Comparison of ENCODE assay signal across 18 cellular contexts in genomic region chr4:82988323-82988832, GRCh38. TPM values are rescaled to one million over a fixed set of nuclear protein-coding genes. Genes with fewer than 3 reads are reported as not detected.
DNase-seq lines count a peak whose midpoint lies in the region; ATAC-seq, FAIRE-seq and TF ChIP-seq lines count a peak whose summit lies in the region.
"Had no signal": no experiment of that assay in that cellular context is flagged by ENCODE, and none has a peak within 500 bp of the region (broad histone marks: within the 10 kb centered on the region; RNA-seq: fewer than 3 reads in every experiment).

No MANE protein-coding gene starts in this region.

- ATAC-seq in CD4-positive, alpha-beta T cell (ENCODE audit: poor library complexity), result no peak
- ATAC-seq in K562 (no peak), mucosa of descending colon (no peak), HG03460 (IDR thresholded peaks at IDR 0.05; ENCODE audit: unreplicated experiment) (no peak)

- no peaks in the 10 kb centered on the region for H3K27me3 Mint-ChIP-seq in CD4-positive, alpha-beta T cell
- H3K27me3 Mint-ChIP-seq: CD4-positive, CD25-positive, alpha-beta regulatory T cell; central memory CD8-positive, alpha-beta T cell had no signal

- H3K9me3 ChIP-seq in CD4-positive, alpha-beta T cell (ENCODE audit: control insufficient read depth, low read length), result no peaks in the 10 kb centered on the region
- H3K9me3 ChIP-seq in K562 (replicated peaks; ENCODE audit: control insufficient read depth, insufficient read depth, low read depth, low read length) (no peaks in the 10 kb centered on the region), mucosa of descending colon (no peaks in the 10 kb centered on the region), WERI-Rb-1 (ENCODE audit: severe bottlenecking) (no peaks in the 10 kb centered on the region)
- H3K9me3 ChIP-seq: stomach, uterus had no signal

- BruUV-seq in K562 (replicated peaks; lab: Mats Ljungman, UMichigan), result no TSS peak

- H3K36me3 ChIP-seq in K562 (ENCODE audit: control insufficient read depth, insufficient read depth, low read length) (peaks cover 15% of the 10 kb centered on the region), mucosa of descending colon (ENCODE audit: low read depth) (no peaks in the 10 kb centered on the region), WERI-Rb-1 (peaks cover 16% of the 10 kb centered on the region)
- H3K36me3 ChIP-seq: uterus had no signal

- H3K27ac Mint-ChIP-seq in CD4-positive, alpha-beta T cell, result peak overlapping the region; percentile 27

- DNase-seq in CD4-positive, alpha-beta T cell, result no peak
- peak; percentile 12 for DNase-seq in HS-27A (ENCODE audit: low read depth)
- no peak for DNase-seq in K562 (ENCODE audit: extremely low read depth in 1 of 4, low spot score in 3 of 4)
- peak; percentile 71 for DNase-seq in myocyte (ENCODE audit: low read depth)
- DNase-seq in mucosa of descending colon, result no peak
- DNase-seq in DMS79 treated with DMSO at 0.1 percent for 48 hours (lab: John Stamatoyannopoulos, UW), result no peak
- DNase-seq in WERI-Rb-1, result no peak
- DNase-seq: activated CD8-positive, alpha-beta memory T cell treated with anti-CD3 and anti-CD28 coated beads, Interleukin-2, amount 50 U/mL, for 4 hours; activated naive CD4-positive, alpha-beta T cell treated with anti-CD3 and anti-CD28 coated beads, Interleukin-2, amount 50 U/mL, for 16 hours; CD4-positive, CD25-positive, alpha-beta regulatory T cell; NCI-H187; NCI-H524; stomach; uterus had no signal

- no peak for TF ChIP-seq POLR2A in K562 (conservative IDR thresholded peaks at IDR 0.05)

- 49% methylated on average over 2 of the region's 2 CpGs for WGBS in K562 (ENCODE audit: insufficient coverage, low coverage, missing lambda C conversion rate)

- H3K4me3 ChIP-seq in K562 (no peak overlapping the region), mucosa of descending colon (no peak overlapping the region), WERI-Rb-1 (ENCODE audit: low read depth, low read length) (no peak overlapping the region)
- H3K4me3 ChIP-seq: hepatocyte, stomach, uterus had no signal

- no peak overlapping the region for H3K4me3 Mint-ChIP-seq in CD4-positive, alpha-beta T cell

- H3K27ac ChIP-seq in CD4-positive, alpha-beta T cell (ENCODE audit: low read depth, low read length), result no peak overlapping the region
- H3K27ac ChIP-seq in K562 (ENCODE audit: extremely low read depth, low read depth, low read length) (no peak overlapping the region), WERI-Rb-1 (no peak overlapping the region)
- H3K27ac ChIP-seq: hepatocyte, stomach, uterus had no signal

- CTCF ChIA-PET in CD4-positive, alpha-beta T cell (lab: Charles Lee), result no interaction called here
- CTCF ChIA-PET in K562 (lab: Yijun Ruan, JAX; ENCODE audit: low intra/inter-chr PET ratio), result no interaction called here

- peaks cover 3 to 9% of the 10 kb centered on the region in 2 experiments; a peak in 2 of 5 replicates for H3K4me1 ChIP-seq in K562 (replicated peaks in 1 of 2; ENCODE audit: control insufficient read depth in 2 of 2, insufficient read depth in 2 of 2, low read length in 2 of 2)
- peaks cover 9% of the 10 kb centered on the region for H3K4me1 ChIP-seq in mucosa of descending colon (ENCODE audit: low read depth)
- H3K4me1 ChIP-seq: uterus had no signal

- H3K9me1 ChIP-seq in K562 (ENCODE audit: control insufficient read depth, insufficient read depth, low read length), result no peaks in the 10 kb centered on the region

- intact Hi-C loops in CD4-positive, alpha-beta T cell (cut with DNase I, micrococcal nuclease), result no loop called here
- intact Hi-C loops in K562 (cut with micrococcal nuclease) (no loop called here), mucosa of descending colon (cut with DNase I, micrococcal nuclease) (no loop called here)

- TF ChIP-seq EP300 in K562 (IDR thresholded peaks at IDR 0.05; ENCODE audit: low read length), result no peak

- H3K36me3 Mint-ChIP-seq in CD4-positive, alpha-beta T cell (ENCODE audit: low read depth), result peaks cover 29% of the 10 kb centered on the region

- POLR2A ChIA-PET in CD4-positive, alpha-beta T cell (lab: Charles Lee), result interaction anchor here (1.2 kb wide), 1 partner anchor 88 kb away, joined by 4 read pairs; the partner anchor contains the start of gene THAP9
- POLR2A ChIA-PET in K562 (lab: Yijun Ruan, JAX), result no interaction called here

- H4K20me1 ChIP-seq in K562 (replicated peaks; ENCODE audit: control insufficient read depth, insufficient read depth, low read length), result no peaks in the 10 kb centered on the region

- no peak overlapping the region for H3K4me2 ChIP-seq in K562 (ENCODE audit: insufficient read depth, low read length)
- H3K4me2 ChIP-seq: hepatocyte had no signal

- TF ChIP-seq CTCF in CD4-positive, alpha-beta T cell (IDR thresholded peaks at IDR 0.05), result no peak
- TF ChIP-seq CTCF in K562 (IDR thresholded peaks at IDR 0.05 in 2 of 3, conservative IDR thresholded peaks at IDR 0.05 in 1 of 3; ENCODE audit: insufficient read depth in 2 of 3, low read depth in 1 of 3, low read length in 3 of 3) (no peak), mucosa of descending colon (IDR thresholded peaks at IDR 0.05) (no peak), WERI-Rb-1 (IDR thresholded peaks at IDR 0.05; ENCODE audit: low read depth, low read length) (no peak)

- H3K4me1 Mint-ChIP-seq in CD4-positive, alpha-beta T cell (ENCODE audit: low read depth), result peaks cover 26% of the 10 kb centered on the region

- no peaks in the 10 kb centered on the region for H3K27me3 ChIP-seq in CD4-positive, alpha-beta T cell (ENCODE audit: control insufficient read depth, insufficient read depth, low read length)
- H3K27me3 ChIP-seq in K562 (ENCODE audit: control insufficient read depth in 2 of 2, insufficient read depth in 2 of 2, low read length in 2 of 2) (no peaks in the 10 kb centered on the region), WERI-Rb-1 (ENCODE audit: insufficient read depth, low read depth, severe bottlenecking) (no peaks in the 10 kb centered on the region)
- H3K27me3 ChIP-seq: hepatocyte, stomach, uterus had no signal

- in situ Hi-C loops in K562 (cut with MboI), result no loop called here

- H3K9me3 Mint-ChIP-seq in CD4-positive, alpha-beta T cell, result no peaks in the 10 kb centered on the region
- H3K9me3 Mint-ChIP-seq: CD4-positive, CD25-positive, alpha-beta regulatory T cell; central memory CD8-positive, alpha-beta T cell; T-helper 1 cell treated with Interleukin-12 subunit alpha and Interleukin-12 subunit beta and Interleukin-4 antibody, amounts not matched to agents 30 μg/mL and 1 μg/mL, for 36 hours had no signal

- H3K9ac ChIP-seq in K562 (ENCODE audit: insufficient read depth in 1 of 2, low read depth in 2 of 2, low read length in 2 of 2), result no peak overlapping the region

- no peak for FAIRE-seq in K562 (lab: Jason Lieb, UNC)

- H3K79me2 ChIP-seq in K562 (ENCODE audit: control insufficient read depth, insufficient read depth, low read length), result peaks cover 77% of the 10 kb centered on the region

- TF ChIP-seq RAD21 in K562 (CRISPR knock-in tag; conservative IDR thresholded peaks at IDR 0.05 in 1 of 2, IDR thresholded peaks at IDR 0.05 in 1 of 2), result no peak

- no peak overlapping the region for H2AFZ ChIP-seq in K562 (ENCODE audit: low read depth, low read length)
- H2AFZ ChIP-seq: hepatocyte had no signal

TF ChIP-seq in K562, 482 proteins besides CTCF, POLR2A, EP300 and RAD21 (continues in another document):
- TF ChIP-seq TCF7 (IDR thresholded peaks at IDR 0.05; ENCODE audit: borderline replicate concordance) (no peak), NFE2 (IDR thresholded peaks at IDR 0.05; ENCODE audit: low read depth) (no peak)

RNA-seq across cellular contexts. Expression of gene LIN54, which starts 22.2 kb away (rescaled TPM):
- 10 to 100 TPM; 11.0 to 12.1 TPM for total RNA-seq in CD4-positive, alpha-beta T cell
- 32.4 and 47.9 TPM in 2 replicates for total RNA-seq in K562 (2011; cell fraction: chromatin; rRNA removed; ENCODE audit: low replicate concordance)
- total RNA-seq in K562 (2011; cell fraction: nucleolus; rRNA removed), result 13.2 and 15.8 TPM in 2 replicates
- total RNA-seq in K562 (2011; cell fraction: nucleoplasm; rRNA removed), result 21.3 and 40.8 TPM in 2 replicates
- 14.3 and 15.4 TPM in 2 replicates for total RNA-seq in K562 (2014; rRNA removed)
- total RNA-seq in K562 (2014; rRNA removed; fragmentation: Illumina TruSeq; extraction: Trizol), result 19.4 and 22.2 TPM in 2 replicates
- total RNA-seq in K562 (2015; rRNA removed; fragmentation: Illumina TruSeq; extraction: Trizol), result 21.4 and 22.5 TPM in 2 replicates
- total RNA-seq in K562 (2021), result 15.8 and 17.7 TPM in 2 replicates
- 17.3 and 22.2 TPM in 2 replicates for polyA plus RNA-seq in K562 (2011; rRNA removed)
- polyA plus RNA-seq in K562 (2011; cell fraction: cytosol; rRNA removed), result 12.6 and 13.5 TPM in 2 replicates
- 11.7 and 11.9 TPM in 2 replicates for polyA plus RNA-seq in K562 (2011; cell fraction: nucleus; rRNA removed)
- 9.6 and 9.8 TPM in 2 replicates for polyA plus RNA-seq in K562 (2012)
- 15.4 and 16.8 TPM in 2 replicates for polyA plus RNA-seq in K562 (2014; fragmentation: Illumina TruSeq; extraction: Trizol)
- polyA plus RNA-seq in K562 (2014; fragmentation: Nextera tagmentation; extraction: Ambion mirVana), result 1 to 10 TPM; 2.2 to 2.5 TPM
- polyA plus RNA-seq in K562 (2014; rRNA removed), result 11.6 and 13.7 TPM in 2 replicates
- polyA minus RNA-seq in K562 (2011; rRNA and poly(A)+ RNA removed), result 53.0 and 63.6 TPM in 2 replicates
- polyA minus RNA-seq in K562 (2011; cell fraction: cytosol; rRNA and poly(A)+ RNA removed), result 11.9 and 15.4 TPM in 2 replicates
- 17.5 and 23.4 TPM in 2 replicates for polyA minus RNA-seq in K562 (2011; cell fraction: nucleus; rRNA and poly(A)+ RNA removed)
- total RNA-seq in myocyte, result 8.7 and 10.9 TPM in 2 replicates
- 4.0 TPM for polyA plus RNA-seq in myocyte (2012)
- total RNA-seq in mucosa of descending colon, result 10 to 100 TPM; 15.6 to 16.7 (median 15.8) TPM

RNA-seq across cellular contexts. Expression of gene COPS4, which starts 46.6 kb away (rescaled TPM):
- total RNA-seq in CD4-positive, alpha-beta T cell, result 10 to 100 TPM; 26.0 to 27.6 TPM
- 19.1 and 28.5 TPM in 2 replicates for total RNA-seq in K562 (2011; cell fraction: chromatin; rRNA removed; ENCODE audit: low replicate concordance)
- 9.5 and 12.2 TPM in 2 replicates for total RNA-seq in K562 (2011; cell fraction: nucleolus; rRNA removed)
- total RNA-seq in K562 (2011; cell fraction: nucleoplasm; rRNA removed), result 18.7 and 26.3 TPM in 2 replicates
- 46.6 and 67.8 TPM in 2 replicates for total RNA-seq in K562 (2014; rRNA removed)
- 69.9 and 76.0 TPM in 2 replicates for total RNA-seq in K562 (2014; rRNA removed; fragmentation: Illumina TruSeq; extraction: Trizol)
- 67.9 and 70.9 TPM in 2 replicates for total RNA-seq in K562 (2015; rRNA removed; fragmentation: Illumina TruSeq; extraction: Trizol)
- 44.7 and 48.6 TPM in 2 replicates for total RNA-seq in K562 (2021)
- polyA plus RNA-seq in K562 (2011; rRNA removed), result 59.4 and 77.9 TPM in 2 replicates
- polyA plus RNA-seq in K562 (2011; cell fraction: cytosol; rRNA removed), result 36.8 and 37.1 TPM in 2 replicates
- polyA plus RNA-seq in K562 (2011; cell fraction: nucleus; rRNA removed), result 14.8 and 20.0 TPM in 2 replicates
- 49.8 and 86.2 TPM in 2 replicates for polyA plus RNA-seq in K562 (2012)
- 82.4 and 82.7 TPM in 2 replicates for polyA plus RNA-seq in K562 (2014; fragmentation: Illumina TruSeq; extraction: Trizol)
- 100 to 1,000 TPM; 171 to 180 TPM for polyA plus RNA-seq in K562 (2014; fragmentation: Nextera tagmentation; extraction: Ambion mirVana)
- 57.5 and 78.4 TPM in 2 replicates for polyA plus RNA-seq in K562 (2014; rRNA removed)
- polyA minus RNA-seq in K562 (2011; rRNA and poly(A)+ RNA removed), result 67.7 and 73.6 TPM in 2 replicates
- polyA minus RNA-seq in K562 (2011; cell fraction: cytosol; rRNA and poly(A)+ RNA removed), result 13.8 and 21.3 TPM in 2 replicates
- 13.3 and 22.9 TPM in 2 replicates for polyA minus RNA-seq in K562 (2011; cell fraction: nucleus; rRNA and poly(A)+ RNA removed)
- total RNA-seq in myocyte, result 84.7 and 94.5 TPM in 2 replicates
- polyA plus RNA-seq in myocyte (2012), result 36.7 TPM
- total RNA-seq in mucosa of descending colon, result 10 to 100 TPM; 16.7 to 26.1 (median 26.0) TPM

Comparison
In these comparisons a context has a peak if more than half of its experiments do, and no peak if none do; other contexts are left out.
1. DNase-seq: peak in HS-27A (single experiment) and myocyte (single experiment); none in CD4-positive, alpha-beta T cell (0 of 10), K562 (0 of 4), mucosa of descending colon (0 of 3), DMS79 treated with DMSO at 0.1 percent for 48 hours (single experiment) and WERI-Rb-1 (single experiment).